Comparison of ENCODE assay signal across 1 cellular context in genomic region chr11:66677599-66678375, GRCh38.
TF ChIP-seq lines count a peak whose summit lies in the region.

Gene RBM4B, minus strand, starts transcription at chr11:66677887. Its CDS starts 808 bp downstream, at chr11:66677079.

TF ChIP-seq in K562, 482 proteins besides CTCF, POLR2A, EP300 and RAD21 (continued from another document and continues in another):
- peak; percentile 5; the same call in 1 of the 2 replicates for TF ChIP-seq ZBTB33 (CRISPR knock-in tag; IDR thresholded peaks at IDR 0.05)
- TF ChIP-seq ZNF639 (CRISPR knock-in tag; conservative IDR thresholded peaks at IDR 0.05 in 1 of 2, IDR thresholded peaks at IDR 0.05 in 1 of 2): peak in 1 of 2 experiments; percentile 44; a peak in 1 of 4 replicates
- TF ChIP-seq MTF1 (CRISPR knock-in tag; IDR thresholded peaks at IDR 0.05; ENCODE audit: borderline replicate concordance): no peak
- TF ChIP-seq ILK (tag; IDR thresholded peaks at IDR 0.05; ENCODE audit: borderline replicate concordance, low read depth): no peak
- no peak for TF ChIP-seq TEAD2 (tag; IDR thresholded peaks at IDR 0.05)
- TF ChIP-seq TAF7 (tag; IDR thresholded peaks at IDR 0.05): peak; percentile 49; the same call in 1 of the 2 replicates
- peak; percentile 78 for TF ChIP-seq POLR2H (tag; IDR thresholded peaks at IDR 0.05; ENCODE audit: low read depth)
- TF ChIP-seq NFRKB (IDR thresholded peaks at IDR 0.05; ENCODE audit: low read depth): peak; percentile 88
- TF ChIP-seq BRCA1 (IDR thresholded peaks at IDR 0.05): no peak
- TF ChIP-seq BRCA1 (CRISPR knock-in tag; IDR thresholded peaks at IDR 0.05): no peak
- no peak for TF ChIP-seq NR1H2 (CRISPR knock-in tag; IDR thresholded peaks at IDR 0.05)
- no peak for TF ChIP-seq MXD1 (CRISPR knock-in tag; IDR thresholded peaks at IDR 0.05; ENCODE audit: borderline replicate concordance, poor library complexity, severe bottlenecking)
- TF ChIP-seq ZSCAN29 (IDR thresholded peaks at IDR 0.05): no peak
- peak; percentile 20; the same call in 1 of the 2 replicates for TF ChIP-seq ARID1B (IDR thresholded peaks at IDR 0.05)
- TF ChIP-seq EZH2 (IDR thresholded peaks at IDR 0.05; ENCODE audit: borderline replicate concordance, low read depth, low read length): no peak
- TF ChIP-seq ETS1 (conservative IDR thresholded peaks at IDR 0.05; ENCODE audit: control insufficient read depth, low read depth, low read length): no peak; the same call in 1 of the 2 replicates
- TF ChIP-seq NR2C1 (IDR thresholded peaks at IDR 0.05): no peak; the same call in 1 of the 2 replicates
- TF ChIP-seq NR2C1 (tag; IDR thresholded peaks at IDR 0.05): no peak
- no peak for TF ChIP-seq NCOA2 (IDR thresholded peaks at IDR 0.05; ENCODE audit: partially characterized antibody in 2 of 2)
- 0 out of 2 replicates have a peak, but pooled peaks have one; percentile 14 for TF ChIP-seq NCOR1 (IDR thresholded peaks at IDR 0.05)
- peak in 1 of 2 experiments; percentile 47; a peak in 1 of 4 replicates for TF ChIP-seq KDM4B (IDR thresholded peaks at IDR 0.05; ENCODE audit: borderline replicate concordance in 2 of 2, low read depth in 1 of 2)
- peak; percentile 86 for TF ChIP-seq ZBTB2 (IDR thresholded peaks at IDR 0.05)
- TF ChIP-seq RBM25 (IDR thresholded peaks at IDR 0.05; ENCODE audit: low read depth, low read length, severe bottlenecking): peak; percentile 90
- TF ChIP-seq PHF20 (IDR thresholded peaks at IDR 0.05; ENCODE audit: partially characterized antibody): peak; percentile 75
- TF ChIP-seq PCBP2 (IDR thresholded peaks at IDR 0.05; ENCODE audit: low read depth, low read length, poor library complexity, severe bottlenecking): no peak
- peak; percentile 64; the same call in 1 of the 2 replicates for TF ChIP-seq ZNF764 (CRISPR knock-in tag; IDR thresholded peaks at IDR 0.05; ENCODE audit: low read depth)
- TF ChIP-seq MLX (CRISPR knock-in tag; conservative IDR thresholded peaks at IDR 0.05): no peak
- no peak for TF ChIP-seq CAMTA2 (CRISPR knock-in tag; conservative IDR thresholded peaks at IDR 0.05)
- TF ChIP-seq RBM22 (IDR thresholded peaks at IDR 0.05; ENCODE audit: low read depth, low read length, poor library complexity, severe bottlenecking): peak; percentile 21
- TF ChIP-seq ZNF830 (CRISPR knock-in tag; IDR thresholded peaks at IDR 0.05): no peak
- no peak for TF ChIP-seq ZNF140 (CRISPR knock-in tag; IDR thresholded peaks at IDR 0.05)
- TF ChIP-seq MEIS2 (IDR thresholded peaks at IDR 0.05; ENCODE audit: partially characterized antibody): peak; percentile 62
- no peak for TF ChIP-seq POLR3G (IDR thresholded peaks at IDR 0.05; ENCODE audit: extremely low read depth, insufficient read length, insufficient replicate concordance)
- TF ChIP-seq CHD2 (IDR thresholded peaks at IDR 0.05; ENCODE audit: low read depth, low read length): peak; percentile 95
- no peak for TF ChIP-seq ZBTB40 (IDR thresholded peaks at IDR 0.05)
- no peak for TF ChIP-seq ZBTB40 (CRISPR knock-in tag; IDR thresholded peaks at IDR 0.05)
- peak; percentile 79; the same call in 1 of the 2 replicates for TF ChIP-seq MTA3 (IDR thresholded peaks at IDR 0.05; ENCODE audit: borderline replicate concordance)
- no peak for TF ChIP-seq MCM7 (IDR thresholded peaks at IDR 0.05)
- no peak for TF ChIP-seq HOXB6 (CRISPR knock-in tag; IDR thresholded peaks at IDR 0.05; ENCODE audit: borderline replicate concordance)
- TF ChIP-seq KLF1 (tag; IDR thresholded peaks at IDR 0.05): no peak
- peak; percentile 84 for TF ChIP-seq POLR2B (IDR thresholded peaks at IDR 0.05; ENCODE audit: low read depth, partially characterized antibody)
- peak; percentile 60; the same call in 1 of the 2 replicates for TF ChIP-seq GTF2E2 (tag; IDR thresholded peaks at IDR 0.05)
- TF ChIP-seq KDM5B (IDR thresholded peaks at IDR 0.05; ENCODE audit: insufficient replicate concordance, low read depth, low read length): peak; percentile 86
- TF ChIP-seq JUN (IDR thresholded peaks at IDR 0.05; ENCODE audit: borderline replicate concordance, low read depth, low read length): no peak
- 0 out of 2 replicates have a peak, but pooled peaks have one; percentile 72 for TF ChIP-seq JUN (CRISPR knock-in tag; IDR thresholded peaks at IDR 0.05; ENCODE audit: borderline replicate concordance)
- TF ChIP-seq KHSRP (IDR thresholded peaks at IDR 0.05): no peak
- TF ChIP-seq SIN3B (IDR thresholded peaks at IDR 0.05; ENCODE audit: low read depth): 0 out of 2 replicates have a peak, but pooled peaks have one; percentile 5
- TF ChIP-seq ELF1 (tag; IDR thresholded peaks at IDR 0.05): 0 out of 2 replicates have a peak, but pooled peaks have one; percentile 38
- no peak for TF ChIP-seq IFI16 (CRISPR knock-in tag; IDR thresholded peaks at IDR 0.05)
- TF ChIP-seq XRCC5 (IDR thresholded peaks at IDR 0.05; ENCODE audit: low read depth, low read length): peak; percentile 18; the same call in 1 of the 2 replicates
- peak; percentile 88 for TF ChIP-seq SUPT5H (IDR thresholded peaks at IDR 0.05)
- TF ChIP-seq GTF2F1 (IDR thresholded peaks at IDR 0.05; ENCODE audit: low read depth, low read length): peak; percentile 39; the same call in 1 of the 2 replicates
- no peak for TF ChIP-seq NR4A1 (CRISPR knock-in tag; IDR thresholded peaks at IDR 0.05)
- TF ChIP-seq NR4A1 (tag; IDR thresholded peaks at IDR 0.05): no peak
- peak; percentile 79 for TF ChIP-seq ZFX (CRISPR knock-in tag; IDR thresholded peaks at IDR 0.05)
- TF ChIP-seq HDGF (IDR thresholded peaks at IDR 0.05): 0 out of 2 replicates have a peak, but pooled peaks have one; percentile 5
- TF ChIP-seq SIN3A (IDR thresholded peaks at IDR 0.05; ENCODE audit: borderline replicate concordance in 2 of 2, control insufficient read depth in 1 of 2, low read depth in 2 of 2, low read length in 2 of 2): peak in 1 of 2 experiments; percentile 72; a peak in 1 of 4 replicates
- TF ChIP-seq PHB2 (IDR thresholded peaks at IDR 0.05; ENCODE audit: low read depth): no peak
- TF ChIP-seq SREBF1 (IDR thresholded peaks at IDR 0.05; ENCODE audit: borderline replicate concordance, low read depth, low read length): no peak
- no peak for TF ChIP-seq ZNF695 (CRISPR knock-in tag; IDR thresholded peaks at IDR 0.05)
- TF ChIP-seq RBM17 (IDR thresholded peaks at IDR 0.05; ENCODE audit: borderline replicate concordance, low read depth, low read length): no peak
